Comparison of ENCODE assay signal across 8 cellular contexts in genomic region chr4:152100378-152101201, GRCh38.
DNase-seq lines count a peak whose midpoint lies in the region; ATAC-seq, FAIRE-seq and TF ChIP-seq lines count a peak whose summit lies in the region.

No MANE protein-coding gene starts in this region.

- H3K9me3 ChIP-seq in K562 (replicated peaks; ENCODE audit: control insufficient read depth, insufficient read depth, low read depth, low read length) (no peaks in the 10 kb centered on the region), spleen (no peaks in the 10 kb centered on the region)

- H3K9ac ChIP-seq in K562 (ENCODE audit: insufficient read depth in 1 of 2, low read depth in 2 of 2, low read length in 2 of 2): no peak overlapping the region

- no peak for FAIRE-seq in K562 (lab: Jason Lieb, UNC)

- TF ChIP-seq RAD21 in K562 (CRISPR knock-in tag; conservative IDR thresholded peaks at IDR 0.05 in 1 of 2, IDR thresholded peaks at IDR 0.05 in 1 of 2): no peak

- peak; percentile 30 to 97 (median 62) for DNase-seq in T-helper 2 cell
- DNase-seq in K562 (ENCODE audit: extremely low read depth in 1 of 4, low spot score in 3 of 4): no peak
- DNase-seq in spleen: peak; percentile 84
- DNase-seq in COLO829 (ENCODE audit: low spot score): no peak
- DNase-seq in HUDEP-2 (lab: John Stamatoyannopoulos, UW; ENCODE audit: unreplicated experiment in 76 of 76): no peak

- ATAC-seq in GM21526 (IDR thresholded peaks at IDR 0.05; ENCODE audit: low FRiP score, unreplicated experiment) (peak; percentile 51), K562 (no peak), HG02642 (IDR thresholded peaks at IDR 0.05; ENCODE audit: poor library complexity, unreplicated experiment) (no peak), HG03460 (IDR thresholded peaks at IDR 0.05; ENCODE audit: unreplicated experiment) (no peak)

- no peak for TF ChIP-seq EP300 in K562 (IDR thresholded peaks at IDR 0.05; ENCODE audit: low read length)

- POLR2A ChIA-PET in K562 (lab: Yijun Ruan, JAX): interaction anchor here (1.0 kb wide), 1 partner anchor 12 kb away, joined by 4 read pairs; no protein-coding TSS in a partner anchor

- H2AFZ ChIP-seq in K562 (ENCODE audit: low read depth, low read length): no peak overlapping the region

- no peaks in the 10 kb centered on the region; the same call in 1 of the 2 replicates for H4K20me1 ChIP-seq in K562 (replicated peaks; ENCODE audit: control insufficient read depth, insufficient read depth, low read length)

- WGBS in K562 (ENCODE audit: insufficient coverage, low coverage, missing lambda C conversion rate): 8% methylated on average over 6 of the region's 6 CpGs
- 31 to 48% (median 35%) methylated on average over 6 of the region's 6 CpGs for WGBS in spleen, 5 donors

- TF ChIP-seq CTCF in K562 (IDR thresholded peaks at IDR 0.05 in 2 of 3, conservative IDR thresholded peaks at IDR 0.05 in 1 of 3; ENCODE audit: insufficient read depth in 2 of 3, low read depth in 1 of 3, low read length in 3 of 3) (no peak), spleen (IDR thresholded peaks at IDR 0.05 in 8 of 11, conservative IDR thresholded peaks at IDR 0.05 in 3 of 11) (no peak)

- no peak for TF ChIP-seq POLR2A in K562 (conservative IDR thresholded peaks at IDR 0.05)
- peak in 2 of 3 donors; percentile 9 to 38 for TF ChIP-seq POLR2A in spleen (IDR thresholded peaks at IDR 0.05)

- H3K4me2 ChIP-seq in K562 (ENCODE audit: insufficient read depth, low read length): no peak overlapping the region

- intact Hi-C loops in K562 (cut with micrococcal nuclease): no loop called here
- intact Hi-C loops in spleen (cut with DNase I; ENCODE audit: low total_unique reads): no loop called here

- in situ Hi-C loops in K562 (cut with MboI): no loop called here

- no peaks in the 10 kb centered on the region for H3K9me1 ChIP-seq in K562 (ENCODE audit: control insufficient read depth, insufficient read depth, low read length)

- H3K79me2 ChIP-seq in K562 (ENCODE audit: control insufficient read depth, insufficient read depth, low read length): no peaks in the 10 kb centered on the region

- H3K27me3 ChIP-seq in K562 (ENCODE audit: control insufficient read depth in 2 of 2, insufficient read depth in 2 of 2, low read length in 2 of 2) (peaks cover 2 to 58% of the 10 kb centered on the region in 2 experiments; a peak in 4 of 5 replicates), spleen (replicated peaks in 1 of 7) (no peaks in the 10 kb centered on the region)

- no TSS peak for BruUV-seq in K562 (replicated peaks; lab: Mats Ljungman, UMichigan)

- H3K4me3 ChIP-seq in K562: no peak overlapping the region
- H3K4me3 ChIP-seq in spleen: peak overlapping the region in 2 of 8 donors; percentile 5 to 37

- H3K36me3 ChIP-seq in K562 (ENCODE audit: control insufficient read depth, insufficient read depth, low read length) (no peaks in the 10 kb centered on the region), spleen (no peaks in the 10 kb centered on the region)

- CTCF ChIA-PET in K562 (lab: Yijun Ruan, JAX; ENCODE audit: low intra/inter-chr PET ratio): no interaction called here

- peaks cover 0 to 7% of the 10 kb centered on the region in 2 experiments; a peak in 1 of 5 replicates for H3K4me1 ChIP-seq in K562 (replicated peaks in 1 of 2; ENCODE audit: control insufficient read depth in 2 of 2, insufficient read depth in 2 of 2, low read length in 2 of 2)
- peaks cover 10 to 71% (median 43%) of the 10 kb centered on the region in 6 donors for H3K4me1 ChIP-seq in spleen

- H3K27ac ChIP-seq in K562 (ENCODE audit: extremely low read depth, low read depth, low read length): no peak overlapping the region
- peak overlapping the region; percentile 48 to 85 (median 76) for H3K27ac ChIP-seq in spleen

TF ChIP-seq in K562, 482 proteins besides CTCF, POLR2A, EP300 and RAD21:
- no peak for TF ChIP-seq THAP7 (CRISPR knock-in tag; IDR thresholded peaks at IDR 0.05)
- no peak for TF ChIP-seq NR4A1 (CRISPR knock-in tag; IDR thresholded peaks at IDR 0.05)
- TF ChIP-seq NR4A1 (tag; IDR thresholded peaks at IDR 0.05): no peak
- no peak for TF ChIP-seq RHOXF2B (CRISPR knock-in tag; conservative IDR thresholded peaks at IDR 0.05)
- 0 out of 2 replicates have a peak, but pooled peaks have one; percentile 23 for TF ChIP-seq GABPA (tag; conservative IDR thresholded peaks at IDR 0.05; ENCODE audit: low read depth)
- TF ChIP-seq, protein P1, sequence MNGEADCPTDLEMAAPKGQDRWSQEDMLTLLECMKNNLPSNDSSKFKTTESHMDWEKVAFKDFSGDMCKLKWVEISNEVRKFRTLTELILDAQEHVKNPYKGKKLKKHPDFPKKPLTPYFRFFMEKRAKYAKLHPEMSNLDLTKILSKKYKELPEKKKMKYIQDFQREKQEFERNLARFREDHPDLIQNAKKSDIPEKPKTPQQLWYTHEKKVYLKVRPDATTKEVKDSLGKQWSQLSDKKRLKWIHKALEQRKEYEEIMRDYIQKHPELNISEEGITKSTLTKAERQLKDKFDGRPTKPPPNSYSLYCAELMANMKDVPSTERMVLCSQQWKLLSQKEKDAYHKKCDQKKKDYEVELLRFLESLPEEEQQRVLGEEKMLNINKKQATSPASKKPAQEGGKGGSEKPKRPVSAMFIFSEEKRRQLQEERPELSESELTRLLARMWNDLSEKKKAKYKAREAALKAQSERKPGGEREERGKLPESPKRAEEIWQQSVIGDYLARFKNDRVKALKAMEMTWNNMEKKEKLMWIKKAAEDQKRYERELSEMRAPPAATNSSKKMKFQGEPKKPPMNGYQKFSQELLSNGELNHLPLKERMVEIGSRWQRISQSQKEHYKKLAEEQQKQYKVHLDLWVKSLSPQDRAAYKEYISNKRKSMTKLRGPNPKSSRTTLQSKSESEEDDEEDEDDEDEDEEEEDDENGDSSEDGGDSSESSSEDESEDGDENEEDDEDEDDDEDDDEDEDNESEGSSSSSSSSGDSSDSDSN (IDR thresholded peaks at IDR 0.05; ENCODE audit: borderline replicate concordance in 1 of 2, low read depth in 2 of 2, low read length in 2 of 2): no peak
- TF ChIP-seq TAF9B (IDR thresholded peaks at IDR 0.05; ENCODE audit: partially characterized antibody): no peak
- TF ChIP-seq ZSCAN29 (IDR thresholded peaks at IDR 0.05): no peak
- no peak for TF ChIP-seq DMBX1 (CRISPR knock-in tag; IDR thresholded peaks at IDR 0.05; ENCODE audit: borderline replicate concordance)

Comparison
In these comparisons a context has a peak if more than half of its experiments do, and no peak if none do; other contexts are left out.
1. DNase-seq: peak in T-helper 2 cell (5 of 5) and spleen (single experiment); none in K562 (0 of 4), COLO829 (single experiment) and HUDEP-2 (0 of 76).